In genomic region chr11:115676768-115677167, GRCh38 we compare ENCODE assay signal across 18 cellular contexts.
DNase-seq lines count a peak whose midpoint lies in the region; ATAC-seq and TF ChIP-seq lines count a peak whose summit lies in the region.
"Had no signal": no experiment of that assay in that cellular context is flagged by ENCODE, and none has a peak within 500 bp of the region (broad histone marks: within the 10 kb centered on the region; RNA-seq: fewer than 3 reads in every experiment).

No MANE protein-coding gene starts in this region.

- H3K9ac ChIP-seq in fibroblast of lung (ENCODE audit: insufficient read depth, low read length): no peak overlapping the region
- H3K9ac ChIP-seq: BLaER1 had no signal

- H3K4me1 ChIP-seq in SJCRH30 (peaks cover 19% of the 10 kb centered on the region; the same call in 1 of the 2 replicates), fibroblast of lung (ENCODE audit: control insufficient read depth, extremely low read depth, insufficient read depth, low read length) (peaks cover 14% of the 10 kb centered on the region)
- H3K4me1 ChIP-seq: BLaER1 had no signal

- H3K36me3 ChIP-seq in SJCRH30: no peaks in the 10 kb centered on the region
- H3K36me3 ChIP-seq in fibroblast of lung (ENCODE audit: control insufficient read depth, insufficient read depth, low read length): no peaks in the 10 kb centered on the region
- H3K36me3 ChIP-seq: BLaER1, ovary had no signal

- H3K9me3 ChIP-seq in SJCRH30 (replicated peaks) (no peaks in the 10 kb centered on the region), fibroblast of lung (ENCODE audit: control insufficient read depth, insufficient read depth, low read depth, low read length) (no peaks in the 10 kb centered on the region)
- H3K9me3 ChIP-seq: BLaER1, ovary had no signal

- no peaks in the 10 kb centered on the region for H3K79me2 ChIP-seq in fibroblast of lung (ENCODE audit: control insufficient read depth, insufficient read depth, low read length)

- H3K27ac ChIP-seq in SJCRH30: peak overlapping the region; percentile 25; the same call in 1 of the 2 replicates
- peak overlapping the region; percentile 70 for H3K27ac ChIP-seq in fibroblast of lung (ENCODE audit: insufficient read depth, low read length)
- H3K27ac ChIP-seq: BLaER1, ovary had no signal

- H3K4me1 Mint-ChIP-seq in progenitor cell of endocrine pancreas (ENCODE audit: low read depth): peaks cover 34% of the 10 kb centered on the region
- H3K4me1 Mint-ChIP-seq: activated naive CD8-positive, alpha-beta T cell treated with anti-CD3 and anti-CD28 coated beads for 36 hours had no signal

- no peak overlapping the region for H3K4me3 Mint-ChIP-seq in progenitor cell of endocrine pancreas (ENCODE audit: low read depth)
- H3K4me3 Mint-ChIP-seq: activated CD8-positive, alpha-beta T cell treated with anti-CD3 and anti-CD28 coated beads for 36 hours; activated naive CD8-positive, alpha-beta T cell treated with anti-CD3 and anti-CD28 coated beads for 36 hours; activated T-cell treated with anti-CD3 and anti-CD28 coated beads, Interleukin-2, amount 50 U/mL, for 4 hours had no signal

- no peak overlapping the region for H3K4me3 ChIP-seq in SJCRH30
- H3K4me3 ChIP-seq in fibroblast of lung (replicated peaks in 1 of 4; ENCODE audit: control extremely low read depth in 1 of 4, insufficient read depth in 1 of 4, low read depth in 3 of 4, low read length in 4 of 4): no peak overlapping the region
- H3K4me3 ChIP-seq: BLaER1, ovary had no signal

- TF ChIP-seq CTCF in fibroblast of lung (conservative IDR thresholded peaks at IDR 0.05 in 1 of 2, IDR thresholded peaks at IDR 0.05 in 1 of 2; ENCODE audit: low read depth in 1 of 2, low read length in 2 of 2): no peak
- no peak for TF ChIP-seq CTCF in progenitor cell of endocrine pancreas (IDR thresholded peaks at IDR 0.05; ENCODE audit: unreplicated experiment)

- peaks cover 4% of the 10 kb centered on the region for H3K27me3 Mint-ChIP-seq in progenitor cell of endocrine pancreas
- H3K27me3 Mint-ChIP-seq: activated naive CD8-positive, alpha-beta T cell treated with anti-CD3 and anti-CD28 coated beads for 36 hours had no signal

- H3K9me3 Mint-ChIP-seq in progenitor cell of endocrine pancreas (ENCODE audit: low read depth): no peaks in the 10 kb centered on the region
- H3K9me3 Mint-ChIP-seq: activated CD8-positive, alpha-beta T cell treated with anti-CD3 and anti-CD28 coated beads for 36 hours; activated naive CD8-positive, alpha-beta T cell treated with anti-CD3 and anti-CD28 coated beads for 36 hours; activated T-cell treated with anti-CD3 and anti-CD28 coated beads, Interleukin-2, amount 50 U/mL, for 4 hours had no signal

- ATAC-seq in GM19328 (IDR thresholded peaks at IDR 0.05; ENCODE audit: unreplicated experiment): no peak
- no peak for ATAC-seq in HG03442 (IDR thresholded peaks at IDR 0.05; ENCODE audit: unreplicated experiment)
- ATAC-seq in GM19324 (IDR thresholded peaks at IDR 0.05; ENCODE audit: low FRiP score, unreplicated experiment): no peak
- ATAC-seq: activated CD8-positive, alpha-beta T cell treated with anti-CD3 and anti-CD28 coated beads for 36 hours; activated T-cell treated with anti-CD3 and anti-CD28 coated beads, Interleukin-2, amount 50 U/mL, for 4 hours; Panc1 had no signal

- DNase-seq in EH (ENCODE audit: low read depth): peak; percentile 78
- no peak for DNase-seq in SJCRH30
- DNase-seq in fibroblast of lung (ENCODE audit: low read depth in 2 of 2): peak; percentile 55 to 94
- no peak for DNase-seq in progenitor cell of endocrine pancreas (ENCODE audit: low spot score, unreplicated experiment)
- DNase-seq in stimulated activated CD4-positive, alpha-beta T cell treated with anti-CD3 and anti-CD28 coated beads, Interleukin-4, amount 100 ng/mL, for 24 hours: no peak
- DNase-seq: activated CD8-positive, alpha-beta T cell treated with anti-CD3 and anti-CD28 coated beads for 36 hours; activated naive CD8-positive, alpha-beta T cell treated with anti-CD3 and anti-CD28 coated beads for 36 hours; activated T-cell treated with anti-CD3 and anti-CD28 coated beads, Interleukin-2, amount 50 U/mL, for 4 hours; effector CD8-positive, alpha-beta T cell; HCEC 1CT; NCI-H226; ovary; stimulated activated CD4-positive, alpha-beta T cell treated with anti-CD3 and anti-CD28 coated beads, Interleukin-2, amount 100 ng/mL, for 48 hours had no signal

- no peaks in the 10 kb centered on the region for H4K20me1 ChIP-seq in fibroblast of lung (ENCODE audit: control insufficient read depth, extremely low read depth, insufficient read depth, low read length)
- H4K20me1 ChIP-seq: BLaER1 had no signal

- H3K4me2 ChIP-seq in fibroblast of lung (ENCODE audit: extremely low read depth, insufficient read depth, low read length): peak overlapping the region; percentile 49
- H3K4me2 ChIP-seq: BLaER1 had no signal

- no peaks in the 10 kb centered on the region for H3K36me3 Mint-ChIP-seq in progenitor cell of endocrine pancreas (ENCODE audit: insufficient read depth)
- H3K36me3 Mint-ChIP-seq: activated naive CD8-positive, alpha-beta T cell treated with anti-CD3 and anti-CD28 coated beads for 36 hours had no signal

- H3K27ac Mint-ChIP-seq in progenitor cell of endocrine pancreas: peak overlapping the region; percentile 21
- H3K27ac Mint-ChIP-seq: activated CD8-positive, alpha-beta T cell treated with anti-CD3 and anti-CD28 coated beads for 36 hours; activated naive CD8-positive, alpha-beta T cell treated with anti-CD3 and anti-CD28 coated beads for 36 hours had no signal

- no peak overlapping the region for H2AFZ ChIP-seq in fibroblast of lung (ENCODE audit: low read length)

- H3K27me3 ChIP-seq in SJCRH30: no peaks in the 10 kb centered on the region
- no peaks in the 10 kb centered on the region for H3K27me3 ChIP-seq in fibroblast of lung (ENCODE audit: control insufficient read depth, insufficient read depth, low read length)
- H3K27me3 ChIP-seq: BLaER1, ovary had no signal

Comparison
In these comparisons a context has a peak if more than half of its experiments do, and no peak if none do; other contexts are left out.
1. DNase-seq: peak in EH (single experiment) and fibroblast of lung (2 of 2); none in SJCRH30 (0 of 2), progenitor cell of endocrine pancreas (single experiment) and stimulated activated CD4-positive, alpha-beta T cell treated with anti-CD3 and anti-CD28 coated beads, Interleukin-4, amount 100 ng/mL, for 24 hours (single experiment).